Comparison of ENCODE assay signal across 1 cellular context in genomic region chr5:174606153-174606552, GRCh38.
TF ChIP-seq lines count a peak whose summit lies in the region.

No MANE protein-coding gene starts in this region.

TF ChIP-seq in IMR-90, 13 proteins besides CTCF, POLR2A, EP300 and RAD21:
- TF ChIP-seq NFE2L2 (IDR thresholded peaks at IDR 0.05; ENCODE audit: low read depth, low read length) = no peak
- TF ChIP-seq MAFK (IDR thresholded peaks at IDR 0.05; ENCODE audit: low read depth, low read length) = no peak
- no peak for TF ChIP-seq BHLHE40 (IDR thresholded peaks at IDR 0.05; ENCODE audit: low read depth, low read length)
- no peak for TF ChIP-seq CHD1 (IDR thresholded peaks at IDR 0.05; ENCODE audit: low read depth, low read length)
- no peak for TF ChIP-seq RFX5 (IDR thresholded peaks at IDR 0.05; ENCODE audit: low read depth, low read length)
- no peak for TF ChIP-seq FOS (IDR thresholded peaks at IDR 0.05; ENCODE audit: low read depth, low read length)
- no peak for TF ChIP-seq CEBPB (IDR thresholded peaks at IDR 0.05; ENCODE audit: low read depth, low read length)
- TF ChIP-seq USF2 (IDR thresholded peaks at IDR 0.05; ENCODE audit: low read depth, low read length) = no peak
TF ChIP-seq in IMR-90: peak in this region for 0.
